Comparison of ENCODE assay signal across 35 cellular contexts in the genomic region with DNA sequence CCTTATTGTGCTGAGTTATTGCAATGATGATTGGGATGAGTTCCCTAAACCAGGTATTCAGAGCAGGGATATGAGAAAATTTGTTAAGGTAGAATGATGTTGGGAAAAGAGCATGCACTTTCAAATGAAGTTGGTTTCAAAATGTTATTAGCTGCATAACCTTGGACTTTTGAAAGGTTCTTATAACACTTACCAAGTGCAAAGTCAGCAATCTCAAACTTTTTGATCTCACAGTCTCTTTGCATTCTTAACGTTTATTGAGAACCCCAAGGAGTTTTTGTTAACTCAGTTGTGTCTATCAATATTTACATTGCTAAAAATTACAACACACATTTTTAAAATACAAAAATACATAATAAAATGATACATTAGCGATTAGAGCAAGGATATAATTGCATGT.
"Had no signal": no experiment of that assay in that cellular context is flagged by ENCODE, and none has a peak within 500 bp of the region (broad histone marks: within the 10 kb centered on the region; RNA-seq: fewer than 3 reads in every experiment).

No MANE protein-coding gene starts in this region.

- ATAC-seq: activated naive CD4-positive, alpha-beta T cell treated with anti-CD3 and anti-CD28 coated beads, Interleukin-2, amount 50 U/mL, for 72 hours; activated naive CD8-positive, alpha-beta T cell treated with anti-CD3 and anti-CD28 coated beads, Interleukin-2, amount 50 U/mL, for 24 hours; activated T-cell treated with anti-CD3 and anti-CD28 coated beads, Interleukin-2, amount 50 U/mL, for 4 hours; activated T-cell treated with anti-CD3 and anti-CD28 coated beads, Interleukin-2, amount 50 U/mL, for 72 hours; activated T-helper 17 cell treated with anti-CD3 and anti-CD28 coated beads, Interleukin-2, amount 50 U/mL, for 72 hours; body of pancreas had no signal

- H3K36me3 ChIP-seq: adrenal gland, ascending aorta, brain microvascular endothelial cell, breast epithelium, cardiac muscle cell had no signal

- H3K27ac ChIP-seq: adrenal gland, ascending aorta, body of pancreas, brain microvascular endothelial cell, breast epithelium, cardiac muscle cell had no signal

- H3K27me3 ChIP-seq: adrenal gland, ascending aorta, body of pancreas, brain microvascular endothelial cell, breast epithelium, cardiac muscle cell had no signal

- DNase-seq: activated effector memory CD4-positive, alpha-beta T cell treated with anti-CD3 and anti-CD28 coated beads, Interleukin-2, amount 50 U/mL, for 16 hours; activated effector memory CD4-positive, alpha-beta T cell treated with Interleukin-2 at 50 U/mL for 16 hours; activated gamma-delta T cell; activated gamma-delta T cell treated with Interleukin-2 at 50 U/mL for 16 hours; activated naive CD4-positive, alpha-beta T cell; activated naive CD4-positive, alpha-beta T cell treated with anti-CD3 and anti-CD28 coated beads for 36 hours; activated naive CD4-positive, alpha-beta T cell treated with anti-CD3 and anti-CD28 coated beads, Interleukin-2, amount 10 ng/mL, durations not matched to agents 7 days and 5 days; activated naive CD4-positive, alpha-beta T cell treated with anti-CD3 and anti-CD28 coated beads, Interleukin-2, amount 50 U/mL, for 16 hours; activated naive CD4-positive, alpha-beta T cell treated with Interleukin-2 at 50 U/mL for 16 hours; activated naive CD8-positive, alpha-beta T cell treated with anti-CD3 and anti-CD28 coated beads for 36 hours; activated naive CD8-positive, alpha-beta T cell treated with anti-CD3 and anti-CD28 coated beads, Interleukin-2, amount 10 ng/mL, durations not matched to agents 7 days and 5 days; activated naive CD8-positive, alpha-beta T cell treated with anti-CD3 and anti-CD28 coated beads, Interleukin-2, amount 50 U/mL, for 24 hours; activated T-cell treated with anti-CD3 and anti-CD28 coated beads for 4 hours; activated T-cell treated with anti-CD3 and anti-CD28 coated beads, Interleukin-2, amount 50 U/mL, for 1 hour; activated T-cell treated with anti-CD3 and anti-CD28 coated beads, Interleukin-2, amount 50 U/mL, for 24 hours; activated T-cell treated with anti-CD3 and anti-CD28 coated beads, Interleukin-2, amount 50 U/mL, for 4 hours; activated T-cell treated with anti-CD3 and anti-CD28 coated beads, Interleukin-2, amount 50 U/mL, for 48 hours; activated T-cell treated with anti-CD3 and anti-CD28 coated beads, Interleukin-2, amount 50 U/mL, for 72 hours; adrenal gland; amniotic stem cell; amygdala; anterior cingulate cortex; aorta; body of pancreas; brain microvascular endothelial cell; caudate nucleus; central memory CD4-positive, alpha-beta T cell; cerebellar nuclear complex had no signal

- H3K4me3 ChIP-seq: adrenal gland, ascending aorta, body of pancreas, breast epithelium, cardiac muscle cell had no signal

- H3K4me1 ChIP-seq: adrenal gland, ascending aorta, body of pancreas, breast epithelium had no signal

- H3K9me3 ChIP-seq: adrenal gland, body of pancreas had no signal

- FAIRE-seq: astrocyte, bronchial epithelial cell had no signal
